In the genomic region with DNA sequence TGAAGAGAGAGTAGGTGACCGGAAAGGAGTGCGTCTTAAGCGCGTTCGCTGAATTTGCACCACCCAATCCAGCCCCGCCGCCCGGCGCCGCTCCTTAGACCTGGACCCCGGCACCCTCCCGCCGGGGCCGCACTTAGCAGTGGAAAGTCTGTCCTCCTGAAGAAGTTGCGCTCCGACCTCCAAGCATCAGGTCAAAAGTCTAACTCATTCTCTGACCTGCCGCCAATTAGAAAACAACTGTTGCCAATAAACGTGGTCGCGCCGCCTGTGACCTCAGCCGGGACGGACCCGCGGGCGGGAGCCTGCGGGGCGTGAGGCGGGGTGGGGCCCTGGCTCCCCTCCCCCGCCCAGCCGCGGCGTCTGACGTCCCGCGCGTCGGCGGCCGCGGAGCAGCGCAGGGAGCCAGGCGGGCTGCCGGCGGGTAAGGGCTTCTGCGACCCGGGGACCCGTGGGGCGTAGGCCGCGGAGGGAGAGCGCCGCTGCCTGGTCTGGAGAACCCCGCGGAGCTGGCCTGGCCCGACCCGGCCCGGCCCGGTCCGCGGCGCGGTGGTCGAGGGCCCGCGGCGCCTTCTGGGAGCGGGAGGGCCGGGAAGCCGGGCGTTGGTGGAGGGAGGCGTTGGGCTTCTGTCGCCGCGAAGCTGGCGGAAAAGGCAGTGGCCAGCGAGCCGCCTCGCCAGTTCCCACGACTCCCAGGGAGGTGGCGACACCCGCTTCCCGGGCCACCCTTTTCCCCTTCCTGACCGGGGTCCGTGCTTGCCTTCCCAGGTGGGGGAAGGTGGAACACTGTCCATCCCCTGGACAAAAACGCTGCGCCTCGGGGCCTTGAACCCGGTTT, we compare ENCODE assay signal across 1 cellular context.
TF ChIP-seq lines count a peak whose summit lies in the region.

A gene with protein sequence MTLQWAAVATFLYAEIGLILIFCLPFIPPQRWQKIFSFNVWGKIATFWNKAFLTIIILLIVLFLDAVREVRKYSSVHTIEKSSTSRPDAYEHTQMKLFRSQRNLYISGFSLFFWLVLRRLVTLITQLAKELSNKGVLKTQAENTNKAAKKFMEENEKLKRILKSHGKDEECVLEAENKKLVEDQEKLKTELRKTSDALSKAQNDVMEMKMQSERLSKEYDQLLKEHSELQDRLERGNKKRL (plus strand): TSS at position 366 of the 835 bp plus-strand sequence. CDS start 527 bp downstream, outside the sequence.

TF ChIP-seq in HepG2, 621 proteins besides CTCF, POLR2A, EP300 and RAD21 (continued from another document and continues in another):
- TF ChIP-seq, protein P1, sequence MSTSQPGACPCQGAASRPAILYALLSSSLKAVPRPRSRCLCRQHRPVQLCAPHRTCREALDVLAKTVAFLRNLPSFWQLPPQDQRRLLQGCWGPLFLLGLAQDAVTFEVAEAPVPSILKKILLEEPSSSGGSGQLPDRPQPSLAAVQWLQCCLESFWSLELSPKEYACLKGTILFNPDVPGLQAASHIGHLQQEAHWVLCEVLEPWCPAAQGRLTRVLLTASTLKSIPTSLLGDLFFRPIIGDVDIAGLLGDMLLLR (CRISPR knock-in tag; IDR thresholded peaks at IDR 0.05), result peak; percentile 81; the same call in 1 of the 2 replicates
- TF ChIP-seq ISX (CRISPR knock-in tag; conservative IDR thresholded peaks at IDR 0.05), result no peak
- TF ChIP-seq POLR2AphosphoS5 (IDR thresholded peaks at IDR 0.05; ENCODE audit: low read depth, low read length), result peak; percentile 32; the same call in 1 of the 2 replicates
- no peak; the same call in 1 of the 2 replicates for TF ChIP-seq ISL2 (CRISPR knock-in tag; IDR thresholded peaks at IDR 0.05)
- TF ChIP-seq ZFX (CRISPR knock-in tag; IDR thresholded peaks at IDR 0.05; ENCODE audit: low read depth), result peak; percentile 89
- TF ChIP-seq PHF8 (CRISPR knock-in tag; IDR thresholded peaks at IDR 0.05), result peak; percentile 73
- no peak for TF ChIP-seq ZNF550 (CRISPR knock-in tag; IDR thresholded peaks at IDR 0.05; ENCODE audit: borderline replicate concordance)
- TF ChIP-seq NR3C1 (CRISPR knock-in tag; IDR thresholded peaks at IDR 0.05), result no peak
- TF ChIP-seq, protein P2, sequence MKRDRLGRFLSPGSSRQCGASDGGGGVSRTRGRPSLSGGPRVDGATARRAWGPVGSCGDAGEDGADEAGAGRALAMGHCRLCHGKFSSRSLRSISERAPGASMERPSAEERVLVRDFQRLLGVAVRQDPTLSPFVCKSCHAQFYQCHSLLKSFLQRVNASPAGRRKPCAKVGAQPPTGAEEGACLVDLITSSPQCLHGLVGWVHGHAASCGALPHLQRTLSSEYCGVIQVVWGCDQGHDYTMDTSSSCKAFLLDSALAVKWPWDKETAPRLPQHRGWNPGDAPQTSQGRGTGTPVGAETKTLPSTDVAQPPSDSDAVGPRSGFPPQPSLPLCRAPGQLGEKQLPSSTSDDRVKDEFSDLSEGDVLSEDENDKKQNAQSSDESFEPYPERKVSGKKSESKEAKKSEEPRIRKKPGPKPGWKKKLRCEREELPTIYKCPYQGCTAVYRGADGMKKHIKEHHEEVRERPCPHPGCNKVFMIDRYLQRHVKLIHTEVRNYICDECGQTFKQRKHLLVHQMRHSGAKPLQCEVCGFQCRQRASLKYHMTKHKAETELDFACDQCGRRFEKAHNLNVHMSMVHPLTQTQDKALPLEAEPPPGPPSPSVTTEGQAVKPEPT (CRISPR knock-in tag; IDR thresholded peaks at IDR 0.05; ENCODE audit: low read depth), result no peak
- no peak for TF ChIP-seq ZNF749 (CRISPR knock-in tag; IDR thresholded peaks at IDR 0.05; ENCODE audit: borderline replicate concordance)
- peak; percentile 14; the same call in 1 of the 2 replicates for TF ChIP-seq ZNF792 (CRISPR knock-in tag; IDR thresholded peaks at IDR 0.05)
- no peak for TF ChIP-seq ZNF577 (CRISPR knock-in tag; IDR thresholded peaks at IDR 0.05; ENCODE audit: borderline replicate concordance, low read depth)
- no peak for TF ChIP-seq ZSCAN12 (CRISPR knock-in tag; IDR thresholded peaks at IDR 0.05)
- 0 out of 2 replicates have a peak, but pooled peaks have one; percentile 64 for TF ChIP-seq ZIK1 (CRISPR knock-in tag; IDR thresholded peaks at IDR 0.05; ENCODE audit: borderline replicate concordance, low read depth)
- no peak for TF ChIP-seq ZFP62 (CRISPR knock-in tag; IDR thresholded peaks at IDR 0.05)
- no peak for TF ChIP-seq PTBP1 (IDR thresholded peaks at IDR 0.05; ENCODE audit: low read depth, low read length, poor library complexity, severe bottlenecking)
- no peak for TF ChIP-seq ZNF879 (CRISPR knock-in tag; IDR thresholded peaks at IDR 0.05)
- TF ChIP-seq ZNF747 (CRISPR knock-in tag; IDR thresholded peaks at IDR 0.05; ENCODE audit: borderline replicate concordance), result 0 out of 2 replicates have a peak, but pooled peaks have one; percentile 32
- TF ChIP-seq ZNF546 (CRISPR knock-in tag; conservative IDR thresholded peaks at IDR 0.05), result no peak; the same call in 1 of the 2 replicates
- TF ChIP-seq ZFP90 (CRISPR knock-in tag; IDR thresholded peaks at IDR 0.05; ENCODE audit: borderline replicate concordance), result no peak
- TF ChIP-seq, protein P3, sequence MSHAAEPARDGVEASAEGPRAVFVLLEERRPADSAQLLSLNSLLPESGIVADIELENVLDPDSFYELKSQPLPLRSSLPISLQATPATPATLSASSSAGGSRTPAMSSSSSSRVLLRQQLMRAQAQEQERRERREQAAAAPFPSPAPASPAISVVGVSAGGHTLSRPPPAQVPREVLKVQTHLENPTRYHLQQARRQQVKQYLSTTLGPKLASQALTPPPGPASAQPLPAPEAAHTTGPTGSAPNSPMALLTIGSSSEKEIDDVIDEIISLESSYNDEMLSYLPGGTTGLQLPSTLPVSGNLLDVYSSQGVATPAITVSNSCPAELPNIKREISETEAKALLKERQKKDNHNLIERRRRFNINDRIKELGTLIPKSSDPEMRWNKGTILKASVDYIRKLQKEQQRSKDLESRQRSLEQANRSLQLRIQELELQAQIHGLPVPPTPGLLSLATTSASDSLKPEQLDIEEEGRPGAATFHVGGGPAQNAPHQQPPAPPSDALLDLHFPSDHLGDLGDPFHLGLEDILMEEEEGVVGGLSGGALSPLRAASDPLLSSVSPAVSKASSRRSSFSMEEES (CRISPR knock-in tag; IDR thresholded peaks at IDR 0.05), result 0 out of 2 replicates have a peak, but pooled peaks have one; percentile 12
- TF ChIP-seq MAFF (IDR thresholded peaks at IDR 0.05; ENCODE audit: low read depth, low read length), result no peak
- no peak for TF ChIP-seq ZNF367 (CRISPR knock-in tag; IDR thresholded peaks at IDR 0.05; ENCODE audit: borderline replicate concordance)
- TF ChIP-seq, protein P4, sequence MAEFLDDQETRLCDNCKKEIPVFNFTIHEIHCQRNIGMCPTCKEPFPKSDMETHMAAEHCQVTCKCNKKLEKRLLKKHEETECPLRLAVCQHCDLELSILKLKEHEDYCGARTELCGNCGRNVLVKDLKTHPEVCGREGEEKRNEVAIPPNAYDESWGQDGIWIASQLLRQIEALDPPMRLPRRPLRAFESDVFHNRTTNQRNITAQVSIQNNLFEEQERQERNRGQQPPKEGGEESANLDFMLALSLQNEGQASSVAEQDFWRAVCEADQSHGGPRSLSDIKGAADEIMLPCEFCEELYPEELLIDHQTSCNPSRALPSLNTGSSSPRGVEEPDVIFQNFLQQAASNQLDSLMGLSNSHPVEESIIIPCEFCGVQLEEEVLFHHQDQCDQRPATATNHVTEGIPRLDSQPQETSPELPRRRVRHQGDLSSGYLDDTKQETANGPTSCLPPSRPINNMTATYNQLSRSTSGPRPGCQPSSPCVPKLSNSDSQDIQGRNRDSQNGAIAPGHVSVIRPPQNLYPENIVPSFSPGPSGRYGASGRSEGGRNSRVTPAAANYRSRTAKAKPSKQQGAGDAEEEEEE (CRISPR knock-in tag; IDR thresholded peaks at IDR 0.05; ENCODE audit: borderline replicate concordance), result no peak
- peak; percentile 63; the same call in 1 of the 2 replicates for TF ChIP-seq ZNF788 (CRISPR knock-in tag; IDR thresholded peaks at IDR 0.05; ENCODE audit: borderline replicate concordance)
- no peak for TF ChIP-seq NFE2L1 (CRISPR knock-in tag; IDR thresholded peaks at IDR 0.05; ENCODE audit: borderline replicate concordance)
- no peak for TF ChIP-seq ZNF850 (CRISPR knock-in tag; conservative IDR thresholded peaks at IDR 0.05)
- TF ChIP-seq ZNF10 (CRISPR knock-in tag; IDR thresholded peaks at IDR 0.05; ENCODE audit: borderline replicate concordance, low read depth), result no peak
- TF ChIP-seq, protein P5, sequence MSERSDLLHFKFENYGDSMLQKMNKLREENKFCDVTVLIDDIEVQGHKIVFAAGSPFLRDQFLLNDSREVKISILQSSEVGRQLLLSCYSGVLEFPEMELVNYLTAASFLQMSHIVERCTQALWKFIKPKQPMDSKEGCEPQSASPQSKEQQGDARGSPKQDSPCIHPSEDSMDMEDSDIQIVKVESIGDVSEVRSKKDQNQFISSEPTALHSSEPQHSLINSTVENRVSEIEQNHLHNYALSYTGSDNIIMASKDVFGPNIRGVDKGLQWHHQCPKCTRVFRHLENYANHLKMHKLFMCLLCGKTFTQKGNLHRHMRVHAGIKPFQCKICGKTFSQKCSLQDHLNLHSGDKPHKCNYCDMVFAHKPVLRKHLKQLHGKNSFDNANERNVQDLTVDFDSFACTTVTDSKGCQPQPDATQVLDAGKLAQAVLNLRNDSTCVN (CRISPR knock-in tag; IDR thresholded peaks at IDR 0.05; ENCODE audit: borderline replicate concordance), result no peak
- no peak for TF ChIP-seq ZNF737 (CRISPR knock-in tag; IDR thresholded peaks at IDR 0.05; ENCODE audit: borderline replicate concordance)
- 0 out of 2 replicates have a peak, but pooled peaks have one; percentile 19 for TF ChIP-seq MEF2D (CRISPR knock-in tag; IDR thresholded peaks at IDR 0.05)
- TF ChIP-seq RBM39 (IDR thresholded peaks at IDR 0.05; ENCODE audit: low read depth, low read length, poor library complexity, severe bottlenecking), result peak; percentile 45
- TF ChIP-seq NFE2 (CRISPR knock-in tag; IDR thresholded peaks at IDR 0.05), result no peak
- TF ChIP-seq AGO1 (IDR thresholded peaks at IDR 0.05; ENCODE audit: low read depth, low read length, poor library complexity, severe bottlenecking), result peak; percentile 29
- no peak for TF ChIP-seq ZNF672 (CRISPR knock-in tag; IDR thresholded peaks at IDR 0.05)
- no peak for TF ChIP-seq ZNF136 (CRISPR knock-in tag; IDR thresholded peaks at IDR 0.05; ENCODE audit: low read depth)
- TF ChIP-seq CEBPG (CRISPR knock-in tag; IDR thresholded peaks at IDR 0.05), result 0 out of 2 replicates have a peak, but pooled peaks have one; percentile 8
- TF ChIP-seq, protein P6, sequence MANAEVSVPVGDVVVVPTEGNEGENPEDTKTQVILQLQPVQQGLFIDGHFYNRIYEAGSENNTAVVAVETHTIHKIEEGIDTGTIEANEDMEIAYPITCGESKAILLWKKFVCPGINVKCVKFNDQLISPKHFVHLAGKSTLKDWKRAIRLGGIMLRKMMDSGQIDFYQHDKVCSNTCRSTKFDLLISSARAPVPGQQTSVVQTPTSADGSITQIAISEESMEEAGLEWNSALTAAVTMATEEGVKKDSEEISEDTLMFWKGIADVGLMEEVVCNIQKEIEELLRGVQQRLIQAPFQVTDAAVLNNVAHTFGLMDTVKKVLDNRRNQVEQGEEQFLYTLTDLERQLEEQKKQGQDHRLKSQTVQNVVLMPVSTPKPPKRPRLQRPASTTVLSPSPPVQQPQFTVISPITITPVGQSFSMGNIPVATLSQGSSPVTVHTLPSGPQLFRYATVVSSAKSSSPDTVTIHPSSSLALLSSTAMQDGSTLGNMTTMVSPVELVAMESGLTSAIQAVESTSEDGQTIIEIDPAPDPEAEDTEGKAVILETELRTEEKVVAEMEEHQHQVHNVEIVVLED (CRISPR knock-in tag; IDR thresholded peaks at IDR 0.05; ENCODE audit: borderline replicate concordance), result peak; percentile 74
- TF ChIP-seq HMG20B (CRISPR knock-in tag; conservative IDR thresholded peaks at IDR 0.05), result 0 out of 2 replicates have a peak, but pooled peaks have one; percentile 47
- TF ChIP-seq, protein P7, sequence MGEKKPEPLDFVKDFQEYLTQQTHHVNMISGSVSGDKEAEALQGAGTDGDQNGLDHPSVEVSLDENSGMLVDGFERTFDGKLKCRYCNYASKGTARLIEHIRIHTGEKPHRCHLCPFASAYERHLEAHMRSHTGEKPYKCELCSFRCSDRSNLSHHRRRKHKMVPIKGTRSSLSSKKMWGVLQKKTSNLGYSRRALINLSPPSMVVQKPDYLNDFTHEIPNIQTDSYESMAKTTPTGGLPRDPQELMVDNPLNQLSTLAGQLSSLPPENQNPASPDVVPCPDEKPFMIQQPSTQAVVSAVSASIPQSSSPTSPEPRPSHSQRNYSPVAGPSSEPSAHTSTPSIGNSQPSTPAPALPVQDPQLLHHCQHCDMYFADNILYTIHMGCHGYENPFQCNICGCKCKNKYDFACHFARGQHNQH (CRISPR knock-in tag; IDR thresholded peaks at IDR 0.05), result 0 out of 2 replicates have a peak, but pooled peaks have one; percentile 11
- no peak for TF ChIP-seq ZBTB3 (CRISPR knock-in tag; IDR thresholded peaks at IDR 0.05; ENCODE audit: borderline replicate concordance, low read depth)
- TF ChIP-seq ZSCAN21 (CRISPR knock-in tag; IDR thresholded peaks at IDR 0.05; ENCODE audit: borderline replicate concordance), result no peak
- TF ChIP-seq RAD51 (IDR thresholded peaks at IDR 0.05; ENCODE audit: borderline replicate concordance), result no peak
- TF ChIP-seq TAF15 (IDR thresholded peaks at IDR 0.05; ENCODE audit: low read depth, low read length, poor library complexity, severe bottlenecking), result no peak
- TF ChIP-seq, protein P8, sequence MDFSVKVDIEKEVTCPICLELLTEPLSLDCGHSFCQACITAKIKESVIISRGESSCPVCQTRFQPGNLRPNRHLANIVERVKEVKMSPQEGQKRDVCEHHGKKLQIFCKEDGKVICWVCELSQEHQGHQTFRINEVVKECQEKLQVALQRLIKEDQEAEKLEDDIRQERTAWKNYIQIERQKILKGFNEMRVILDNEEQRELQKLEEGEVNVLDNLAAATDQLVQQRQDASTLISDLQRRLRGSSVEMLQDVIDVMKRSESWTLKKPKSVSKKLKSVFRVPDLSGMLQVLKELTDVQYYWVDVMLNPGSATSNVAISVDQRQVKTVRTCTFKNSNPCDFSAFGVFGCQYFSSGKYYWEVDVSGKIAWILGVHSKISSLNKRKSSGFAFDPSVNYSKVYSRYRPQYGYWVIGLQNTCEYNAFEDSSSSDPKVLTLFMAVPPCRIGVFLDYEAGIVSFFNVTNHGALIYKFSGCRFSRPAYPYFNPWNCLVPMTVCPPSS (IDR thresholded peaks at IDR 0.05), result no peak
- TF ChIP-seq TBX2 (CRISPR knock-in tag; IDR thresholded peaks at IDR 0.05; ENCODE audit: borderline replicate concordance), result peak; percentile 50; the same call in 1 of the 2 replicates
- TF ChIP-seq, protein P9, sequence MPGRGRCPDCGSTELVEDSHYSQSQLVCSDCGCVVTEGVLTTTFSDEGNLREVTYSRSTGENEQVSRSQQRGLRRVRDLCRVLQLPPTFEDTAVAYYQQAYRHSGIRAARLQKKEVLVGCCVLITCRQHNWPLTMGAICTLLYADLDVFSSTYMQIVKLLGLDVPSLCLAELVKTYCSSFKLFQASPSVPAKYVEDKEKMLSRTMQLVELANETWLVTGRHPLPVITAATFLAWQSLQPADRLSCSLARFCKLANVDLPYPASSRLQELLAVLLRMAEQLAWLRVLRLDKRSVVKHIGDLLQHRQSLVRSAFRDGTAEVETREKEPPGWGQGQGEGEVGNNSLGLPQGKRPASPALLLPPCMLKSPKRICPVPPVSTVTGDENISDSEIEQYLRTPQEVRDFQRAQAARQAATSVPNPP (CRISPR knock-in tag; IDR thresholded peaks at IDR 0.05), result no peak
- no peak for TF ChIP-seq ZNF878 (CRISPR knock-in tag; IDR thresholded peaks at IDR 0.05)
- 0 out of 2 replicates have a peak, but pooled peaks have one; percentile 28 for TF ChIP-seq CREM (IDR thresholded peaks at IDR 0.05)
- no peak for TF ChIP-seq CREM (CRISPR knock-in tag; IDR thresholded peaks at IDR 0.05)
- TF ChIP-seq SNRNP70 (IDR thresholded peaks at IDR 0.05; ENCODE audit: low read depth, low read length), result no peak
- 0 out of 2 replicates have a peak, but pooled peaks have one; percentile 2 for TF ChIP-seq NCOA2 (CRISPR knock-in tag; IDR thresholded peaks at IDR 0.05)
- TF ChIP-seq ZNF598 (CRISPR knock-in tag; IDR thresholded peaks at IDR 0.05; ENCODE audit: borderline replicate concordance), result no peak
